In genomic region chrX:2689773-2690666, GRCh38 we compare ENCODE assay signal across 1 cellular context.
A peak's percentile ranks its signal among the peaks of the same experiment; 100 is the strongest.
TF ChIP-seq lines count a peak whose summit lies in the region.

No MANE protein-coding gene starts in this region.

TF ChIP-seq in HepG2, 621 proteins besides CTCF, POLR2A, EP300 and RAD21 (continued from another document and continues in another):
- TF ChIP-seq ZBTB4 (CRISPR knock-in tag; IDR thresholded peaks at IDR 0.05; ENCODE audit: borderline replicate concordance), result no peak
- no peak for TF ChIP-seq TRIM22 (IDR thresholded peaks at IDR 0.05)
- TF ChIP-seq ZBTB46 (CRISPR knock-in tag; IDR thresholded peaks at IDR 0.05; ENCODE audit: borderline replicate concordance), result no peak
- peak; percentile 45; the same call in 1 of the 2 replicates for TF ChIP-seq TAF1 (CRISPR knock-in tag; IDR thresholded peaks at IDR 0.05)
- no peak for TF ChIP-seq ARID3A (IDR thresholded peaks at IDR 0.05; ENCODE audit: low read depth, low read length)
- no peak for TF ChIP-seq NKX3-1 (CRISPR knock-in tag; IDR thresholded peaks at IDR 0.05)
- TF ChIP-seq ZGPAT (CRISPR knock-in tag; IDR thresholded peaks at IDR 0.05), result 0 out of 2 replicates have a peak, but pooled peaks have one; percentile 8
- TF ChIP-seq MTERF4 (CRISPR knock-in tag; IDR thresholded peaks at IDR 0.05), result no peak
- TF ChIP-seq ZNF124 (CRISPR knock-in tag; IDR thresholded peaks at IDR 0.05), result no peak
- TF ChIP-seq ZFP36 (IDR thresholded peaks at IDR 0.05; ENCODE audit: borderline replicate concordance, low read depth, low read length, partially characterized antibody), result no peak
- no peak for TF ChIP-seq IKZF4 (CRISPR knock-in tag; IDR thresholded peaks at IDR 0.05; ENCODE audit: borderline replicate concordance, low read depth, not compliant biosample characterization)
- no peak for TF ChIP-seq ZNF282 (IDR thresholded peaks at IDR 0.05; ENCODE audit: partially characterized antibody)
- TF ChIP-seq NFE2L1 (CRISPR knock-in tag; IDR thresholded peaks at IDR 0.05; ENCODE audit: borderline replicate concordance), result no peak
- TF ChIP-seq CREB1 (IDR thresholded peaks at IDR 0.05), result no peak
- TF ChIP-seq CREB1 (CRISPR knock-in tag; IDR thresholded peaks at IDR 0.05), result no peak
- TF ChIP-seq ZNF367 (CRISPR knock-in tag; IDR thresholded peaks at IDR 0.05; ENCODE audit: borderline replicate concordance), result no peak
- peak; percentile 31; the same call in 1 of the 2 replicates for TF ChIP-seq KMT2A (CRISPR knock-in tag; IDR thresholded peaks at IDR 0.05)
- TF ChIP-seq REST (IDR thresholded peaks at IDR 0.05; ENCODE audit: borderline replicate concordance in 1 of 2, low read depth in 1 of 2, low read length in 2 of 2), result 0 out of 4 replicates have a peak, but pooled peaks of 1 of the 2 experiments have one; percentile 13
- no peak for TF ChIP-seq CBX1 (IDR thresholded peaks at IDR 0.05; ENCODE audit: low read depth)
- no peak for TF ChIP-seq ZNF644 (CRISPR knock-in tag; IDR thresholded peaks at IDR 0.05; ENCODE audit: low read depth)
- TF ChIP-seq ATF7 (IDR thresholded peaks at IDR 0.05), result no peak
- no peak for TF ChIP-seq ATF7 (CRISPR knock-in tag; IDR thresholded peaks at IDR 0.05)
- no peak for TF ChIP-seq BHLHE40 (IDR thresholded peaks at IDR 0.05; ENCODE audit: low read length)
- TF ChIP-seq MYNN (CRISPR knock-in tag; IDR thresholded peaks at IDR 0.05; ENCODE audit: low read depth), result no peak
- no peak for TF ChIP-seq ZNF3 (CRISPR knock-in tag; IDR thresholded peaks at IDR 0.05)
- TF ChIP-seq ZNF550 (CRISPR knock-in tag; IDR thresholded peaks at IDR 0.05; ENCODE audit: borderline replicate concordance), result no peak
- no peak for TF ChIP-seq ZNF335 (CRISPR knock-in tag; IDR thresholded peaks at IDR 0.05)
- no peak for TF ChIP-seq ZNF138 (CRISPR knock-in tag; IDR thresholded peaks at IDR 0.05; ENCODE audit: low read depth)
- TF ChIP-seq RBM39 (IDR thresholded peaks at IDR 0.05; ENCODE audit: low read depth, low read length, poor library complexity, severe bottlenecking), result peak; percentile 44
- TF ChIP-seq TBL1XR1 (IDR thresholded peaks at IDR 0.05; ENCODE audit: borderline replicate concordance, low read length, partially characterized antibody), result no peak
- no peak for TF ChIP-seq ZKSCAN1 (IDR thresholded peaks at IDR 0.05; ENCODE audit: low read length)
- no peak for TF ChIP-seq ATF1 (CRISPR knock-in tag; IDR thresholded peaks at IDR 0.05)
- no peak for TF ChIP-seq ZBTB39 (CRISPR knock-in tag; IDR thresholded peaks at IDR 0.05)
- peak; percentile 30; the same call in 1 of the 2 replicates for TF ChIP-seq ZNF232 (CRISPR knock-in tag; IDR thresholded peaks at IDR 0.05; ENCODE audit: borderline replicate concordance)
- TF ChIP-seq BRD4 (CRISPR knock-in tag; IDR thresholded peaks at IDR 0.05), result peak; percentile 27; the same call in 1 of the 2 replicates
- TF ChIP-seq LBX2 (CRISPR knock-in tag; IDR thresholded peaks at IDR 0.05; ENCODE audit: borderline replicate concordance), result no peak
- no peak for TF ChIP-seq NFE2L2 (IDR thresholded peaks at IDR 0.05; ENCODE audit: low read length)
- no peak for TF ChIP-seq ZNF674 (CRISPR knock-in tag; IDR thresholded peaks at IDR 0.05; ENCODE audit: low read depth)
- TF ChIP-seq ZEB1 (IDR thresholded peaks at IDR 0.05; ENCODE audit: insufficient replicate concordance, low read depth), result no peak
- TF ChIP-seq UBTF (CRISPR knock-in tag; IDR thresholded peaks at IDR 0.05), result peak; percentile 72
- TF ChIP-seq RCOR2 (CRISPR knock-in tag; IDR thresholded peaks at IDR 0.05), result no peak
- TF ChIP-seq SRSF1 (optimal IDR thresholded peaks at IDR 0.05; ENCODE audit: low read depth, low read length), result no peak
- TF ChIP-seq NFYC (CRISPR knock-in tag; IDR thresholded peaks at IDR 0.05), result no peak
- no peak for TF ChIP-seq ZNF883 (CRISPR knock-in tag; IDR thresholded peaks at IDR 0.05; ENCODE audit: not compliant biosample characterization)
